8 cellular contexts compared by ENCODE assay signal in the genomic region with DNA sequence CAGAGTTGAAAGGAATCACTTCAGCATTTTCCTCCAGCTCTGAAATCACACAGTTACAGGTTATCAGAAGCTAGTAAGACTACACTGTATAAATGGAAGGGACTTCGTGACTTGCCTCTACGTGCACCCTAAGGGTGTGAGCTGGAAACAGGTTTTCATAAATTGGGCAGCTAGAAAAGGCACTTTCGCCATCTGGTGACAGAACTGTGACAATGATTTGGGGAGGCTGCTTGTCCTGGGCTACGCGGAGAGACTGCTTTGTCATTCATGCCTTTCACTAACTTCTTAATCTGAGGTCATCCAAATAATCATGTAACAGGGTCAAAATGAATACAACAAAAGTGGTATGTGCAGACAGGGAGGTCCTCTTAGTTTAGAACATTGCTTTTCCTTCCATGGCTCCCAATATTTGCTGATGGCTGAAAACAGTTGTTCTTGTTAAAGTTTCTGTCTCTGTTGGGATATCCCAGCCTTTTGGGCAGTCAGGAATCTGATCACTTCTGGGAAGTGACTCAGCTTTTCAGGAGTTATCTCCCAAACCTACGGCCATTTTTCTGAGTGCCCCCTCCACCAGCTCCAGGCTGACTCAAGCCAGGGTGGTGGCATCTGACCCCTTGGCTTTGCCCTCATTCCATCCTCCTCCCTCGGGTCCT. TPM values are rescaled to one million over a fixed set of nuclear protein-coding genes. Genes with fewer than 3 reads are reported as not detected.
DNase-seq lines count a peak whose midpoint lies in the region; ATAC-seq and TF ChIP-seq lines count a peak whose summit lies in the region.

No MANE protein-coding gene starts in this region.

- in situ Hi-C loops in ACHN (cut with HindIII; ENCODE audit: low pct_ligation_motif_present, low pct_unique_long_range_greater_than_20kb, low sequenced_read_pairs), result no loop called here

- H3K9me2 ChIP-seq in OCI-LY1 (ENCODE audit: low read depth, low read length), result no peaks in the 10 kb centered on the region

- H3K27ac ChIP-seq in OCI-LY1 (ENCODE audit: low read depth, low read length, poor library complexity, severe bottlenecking), result peak overlapping the region; percentile 72
- no peak overlapping the region for H3K27ac ChIP-seq in naive thymus-derived CD4-positive, alpha-beta T cell (ENCODE audit: low read depth, low read length)

- CTCF ChIA-PET in naive thymus-derived CD4-positive, alpha-beta T cell (lab: Charles Lee), result no interaction called here

- no peak overlapping the region for H3K4me2 ChIP-seq in OCI-LY1 (ENCODE audit: low read length)

- H3K4me3 ChIP-seq in OCI-LY1 (ENCODE audit: low read depth, low read length, poor library complexity, severe bottlenecking), result no peak overlapping the region
- H3K4me3 ChIP-seq in naive thymus-derived CD4-positive, alpha-beta T cell (ENCODE audit: low read length), result no peak overlapping the region

- no peak overlapping the region for H2AFZ ChIP-seq in OCI-LY1 (ENCODE audit: low read length)

- peaks cover 0 to 13% (median 2%) of the 10 kb centered on the region in 11 donors for H3K9me3 Mint-ChIP-seq in naive thymus-derived CD4-positive, alpha-beta T cell

- DNase-seq in ACHN, result peak; percentile 44
- peak; percentile 50 for DNase-seq in iPS DF 19.7 (ENCODE audit: low read depth, low spot score)
- no peak for DNase-seq in NCI-H1417 treated with DMSO at 0.1 percent for 48 hours (lab: John Stamatoyannopoulos, UW)
- no peak for DNase-seq in naive thymus-derived CD4-positive, alpha-beta T cell
- no peak for DNase-seq in stimulated activated CD4-positive, alpha-beta T cell treated with anti-CD3 and anti-CD28 coated beads, Interleukin-15, amount 100 ng/mL, for 24 hours

- no peak overlapping the region for H3K27ac Mint-ChIP-seq in naive thymus-derived CD4-positive, alpha-beta T cell

- intact Hi-C loops in naive thymus-derived CD4-positive, alpha-beta T cell (cut with micrococcal nuclease), result no loop called here

- H3K4me3 Mint-ChIP-seq in naive thymus-derived CD4-positive, alpha-beta T cell, result no peak overlapping the region

- peak; percentile 78 for TF ChIP-seq CTCF in OCI-LY1 (IDR thresholded peaks at IDR 0.05; ENCODE audit: low read length)

- POLR2A ChIA-PET in naive thymus-derived CD4-positive, alpha-beta T cell (lab: Charles Lee), result no interaction called here

- H3K36me3 ChIP-seq in OCI-LY1 (ENCODE audit: insufficient read depth, low read length), result no peaks in the 10 kb centered on the region
- no peaks in the 10 kb centered on the region for H3K36me3 ChIP-seq in naive thymus-derived CD4-positive, alpha-beta T cell (ENCODE audit: control insufficient read depth in 2 of 3, insufficient read depth in 3 of 3, low read length in 3 of 3)

- no peaks in the 10 kb centered on the region for H3K79me2 ChIP-seq in OCI-LY1 (ENCODE audit: insufficient read depth, low read length)

- no peak overlapping the region; the same call in 1 of the 2 replicates for H3K9ac ChIP-seq in OCI-LY1 (ENCODE audit: low read length)

- H3F3A ChIP-seq in OCI-LY1 (ENCODE audit: insufficient read depth, low read length), result no peaks in the 10 kb centered on the region

- peaks cover 0 to 10% (median 0%) of the 10 kb centered on the region in 5 donors for H3K27me3 Mint-ChIP-seq in naive thymus-derived CD4-positive, alpha-beta T cell

- H3K36me3 Mint-ChIP-seq in naive thymus-derived CD4-positive, alpha-beta T cell, result no peaks in the 10 kb centered on the region

- H3K9me3 ChIP-seq in OCI-LY1 (ENCODE audit: low read length), result no peaks in the 10 kb centered on the region
- H3K9me3 ChIP-seq in naive thymus-derived CD4-positive, alpha-beta T cell (ENCODE audit: control insufficient read depth in 2 of 3, low read length in 3 of 3), result no peaks in the 10 kb centered on the region

- H3K27me3 ChIP-seq in OCI-LY1 (ENCODE audit: insufficient read depth, low read length), result no peaks in the 10 kb centered on the region
- no peaks in the 10 kb centered on the region for H3K27me3 ChIP-seq in naive thymus-derived CD4-positive, alpha-beta T cell (ENCODE audit: control insufficient read depth in 2 of 2, insufficient read depth in 2 of 2, low read length in 2 of 2)

- ATAC-seq in GM18520 (IDR thresholded peaks at IDR 0.05; ENCODE audit: unreplicated experiment), result peak; percentile 77
- ATAC-seq in HG03025 (IDR thresholded peaks at IDR 0.05; ENCODE audit: low FRiP score, unreplicated experiment), result peak; percentile 89
- no peak for ATAC-seq in naive thymus-derived CD4-positive, alpha-beta T cell

- H4K20me1 ChIP-seq in OCI-LY1 (ENCODE audit: insufficient read depth, low read length), result no peaks in the 10 kb centered on the region

- peaks cover 18% of the 10 kb centered on the region for H3K4me1 ChIP-seq in OCI-LY1 (ENCODE audit: insufficient read depth, low read length, severe bottlenecking)
- H3K4me1 ChIP-seq in naive thymus-derived CD4-positive, alpha-beta T cell (ENCODE audit: control insufficient read depth in 2 of 2, insufficient read depth in 2 of 2, low read length in 2 of 2), result no peaks in the 10 kb centered on the region

- no peaks in the 10 kb centered on the region for H3K4me1 Mint-ChIP-seq in naive thymus-derived CD4-positive, alpha-beta T cell

RNA-seq across cellular contexts. Expression of a gene that starts 17.8 kb away (rescaled TPM):
- not detected for total RNA-seq in naive thymus-derived CD4-positive, alpha-beta T cell
- not detected for polyA plus RNA-seq in naive thymus-derived CD4-positive, alpha-beta T cell

Comparison
In these comparisons a context has a peak if more than half of its experiments do, and no peak if none do; other contexts are left out.
1. DNase-seq: peak in ACHN (single experiment) and iPS DF 19.7 (single experiment); none in NCI-H1417 treated with DMSO at 0.1 percent for 48 hours (single experiment), naive thymus-derived CD4-positive, alpha-beta T cell (0 of 9) and stimulated activated CD4-positive, alpha-beta T cell treated with anti-CD3 and anti-CD28 coated beads, Interleukin-15, amount 100 ng/mL, for 24 hours (single experiment).